In genomic region chr3:190728574-190729246, GRCh38 we compare ENCODE assay signal across 15 cellular contexts.
DNase-seq lines count a peak whose midpoint lies in the region; FAIRE-seq and TF ChIP-seq lines count a peak whose summit lies in the region.
"Had no signal": no experiment of that assay in that cellular context is flagged by ENCODE, and none has a peak within 500 bp of the region (broad histone marks: within the 10 kb centered on the region; RNA-seq: fewer than 3 reads in every experiment).

No MANE protein-coding gene starts in this region.

- H3K9me3 Mint-ChIP-seq in type B pancreatic cell, result no peaks in the 10 kb centered on the region
- H3K9me3 Mint-ChIP-seq: central memory CD8-positive, alpha-beta T cell had no signal

- no peak for TF ChIP-seq CTCF in type B pancreatic cell (conservative IDR thresholded peaks at IDR 0.05)

- no peaks in the 10 kb centered on the region for H3K36me3 Mint-ChIP-seq in type B pancreatic cell
- H3K36me3 Mint-ChIP-seq: CD8-positive, alpha-beta memory T cell; natural killer cell treated with Interleukin-12 subunit alpha and Interleukin-12 subunit beta and Interleukin-15 and Interleukin-18, amount 100 ng/mL, for 72 hours had no signal

- H3K4me1 Mint-ChIP-seq in type B pancreatic cell (ENCODE audit: unreplicated experiment), result peaks cover 5% of the 10 kb centered on the region
- H3K4me1 Mint-ChIP-seq: CD8-positive, alpha-beta memory T cell; central memory CD8-positive, alpha-beta T cell had no signal

- no peak overlapping the region for H3K4me3 Mint-ChIP-seq in type B pancreatic cell
- H3K4me3 Mint-ChIP-seq: CD8-positive, alpha-beta memory T cell; central memory CD8-positive, alpha-beta T cell; natural killer cell treated with Interleukin-12 subunit alpha and Interleukin-12 subunit beta and Interleukin-15 and Interleukin-18, amount 100 ng/mL, for 72 hours had no signal

- no peak overlapping the region for H3K27ac Mint-ChIP-seq in type B pancreatic cell
- H3K27ac Mint-ChIP-seq: CD8-positive, alpha-beta memory T cell; natural killer cell treated with Interleukin-12 subunit alpha and Interleukin-12 subunit beta and Interleukin-15 and Interleukin-18, amount 100 ng/mL, for 72 hours had no signal

- peak; percentile 21 for DNase-seq in KBM-7
- DNase-seq in SIG-M5 treated with dmso at 0.1 percent for 504 hours (lab: John Stamatoyannopoulos, UW; ENCODE audit: unreplicated experiment), result peak; percentile 64
- peak; percentile 31 for DNase-seq in iris pigment epithelial cell (ENCODE audit: low read depth)
- DNase-seq in type B pancreatic cell (ENCODE audit: extremely low spot score, unreplicated experiment), result no peak
- DNase-seq in NCI-H1417 treated with DMSO at 0.1 percent for 48 hours (lab: John Stamatoyannopoulos, UW), result no peak
- DNase-seq in Ammon's horn (ENCODE audit: low spot score), result no peak
- no peak for DNase-seq in HTR-8/SVneo (ENCODE audit: insufficient read length, low spot score)
- DNase-seq: activated naive CD4-positive, alpha-beta T cell treated with Interleukin-2 at 50 U/mL for 16 hours; CD8-positive, alpha-beta memory T cell; NCI-H2029 treated with DMSO at 0.1 percent for 48 hours; NCI-H748 treated with DMSO at 0.1 percent for 48 hours; retina; SHP77 treated with DMSO at 0.1 percent for 48 hours had no signal

- H3K27me3 Mint-ChIP-seq in type B pancreatic cell, result no peaks in the 10 kb centered on the region
- H3K27me3 Mint-ChIP-seq: central memory CD8-positive, alpha-beta T cell; natural killer cell treated with Interleukin-12 subunit alpha and Interleukin-12 subunit beta and Interleukin-15 and Interleukin-18, amount 100 ng/mL, for 72 hours had no signal

- no peak for FAIRE-seq in HTR-8/SVneo (lab: Jason Lieb, UNC)

- in situ Hi-C loops in KBM-7 (cut with MboI; ENCODE audit: low pct_unique_long_range_greater_than_20kb, low sequenced_read_pairs), result no loop called here

Comparison
In these comparisons a context has a peak if more than half of its experiments do, and no peak if none do; other contexts are left out.
1. DNase-seq: peak in KBM-7 (single experiment), SIG-M5 treated with dmso at 0.1 percent for 504 hours (single experiment) and iris pigment epithelial cell (single experiment); none in type B pancreatic cell (single experiment), NCI-H1417 treated with DMSO at 0.1 percent for 48 hours (single experiment), Ammon's horn (single experiment) and HTR-8/SVneo (single experiment).